1 cellular context compared by ENCODE assay signal in genomic region chr1:26328597-26328996, GRCh38.
TF ChIP-seq lines count a peak whose summit lies in the region.

No MANE protein-coding gene starts in this region.

TF ChIP-seq in HEK293, 187 proteins besides CTCF, POLR2A, EP300 and RAD21 (continued from another document):
- TF ChIP-seq ZNF398 (tag by site-specific recombination; IDR thresholded peaks at IDR 0.05) (no peak), ZNF664 (tag by site-specific recombination; IDR thresholded peaks at IDR 0.05) (no peak)
